13 cellular contexts compared by ENCODE assay signal in the genomic region with DNA sequence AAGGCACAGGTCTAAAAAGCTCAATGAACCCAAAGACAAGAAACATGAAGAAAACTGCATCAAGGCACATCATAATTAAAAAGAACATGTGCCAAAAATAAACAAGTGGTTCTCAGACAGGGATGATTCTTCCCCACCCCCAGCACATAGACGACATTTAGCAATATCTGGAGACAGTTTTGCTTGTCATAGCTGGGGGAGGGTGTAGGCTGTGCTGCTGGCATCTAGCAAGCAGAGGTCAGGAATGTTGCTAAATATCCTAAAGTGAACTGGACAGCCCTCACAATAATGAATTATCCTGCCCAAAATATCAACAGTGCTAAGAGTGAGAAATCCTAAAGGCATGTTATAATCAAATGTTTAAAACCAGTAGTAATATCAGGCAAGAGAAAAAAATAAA.
DNase-seq lines count a peak whose midpoint lies in the region; ATAC-seq and TF ChIP-seq lines count a peak whose summit lies in the region.
"Had no signal": no experiment of that assay in that cellular context is flagged by ENCODE, and none has a peak within 500 bp of the region (broad histone marks: within the 10 kb centered on the region; RNA-seq: fewer than 3 reads in every experiment).

No MANE protein-coding gene starts in this region.

- peak; percentile 92 for DNase-seq in EH (ENCODE audit: low read depth)
- peak; percentile 90 for DNase-seq in NOMO-1 treated with DMSO at 0.1 percent for 48 hours (lab: John Stamatoyannopoulos, UW; ENCODE audit: unreplicated experiment)
- peak; percentile 29 for DNase-seq in dedifferentiated amniotic fluid mesenchymal stem cell (ENCODE audit: extremely low spot score)
- no peak for DNase-seq in naive thymus-derived CD4-positive, alpha-beta T cell
- DNase-seq in middle frontal gyrus (ENCODE audit: extremely low spot score, low spot score) = no peak
- DNase-seq in NCI-H146 (lab: John Stamatoyannopoulos, UW) = no peak
- no peak for DNase-seq in activated CD8-positive, alpha-beta memory T cell treated with anti-CD3 and anti-CD28 coated beads for 24 hours
- no peak for DNase-seq in foreskin keratinocyte
- DNase-seq: activated CD4-positive, alpha-beta memory T cell treated with anti-CD3 and anti-CD28 coated beads, Interleukin-2, amount 10 ng/mL, durations not matched to agents 7 days and 5 days; activated naive CD8-positive, alpha-beta T cell treated with anti-CD3 and anti-CD28 coated beads for 36 hours; effector memory CD4-positive, alpha-beta T cell; natural killer cell; NCI-H82 had no signal

- H3K4me1 ChIP-seq in naive thymus-derived CD4-positive, alpha-beta T cell (ENCODE audit: control insufficient read depth in 2 of 2, insufficient read depth in 2 of 2, low read length in 2 of 2) = no peaks in the 10 kb centered on the region
- H3K4me1 ChIP-seq in foreskin keratinocyte = no peaks in the 10 kb centered on the region

- peaks cover 0 to 12% (median 5%) of the 10 kb centered on the region in 11 donors for H3K9me3 Mint-ChIP-seq in naive thymus-derived CD4-positive, alpha-beta T cell
- H3K9me3 Mint-ChIP-seq: natural killer cell had no signal

- POLR2A ChIA-PET in naive thymus-derived CD4-positive, alpha-beta T cell (lab: Charles Lee) = no interaction called here

- CTCF ChIA-PET in naive thymus-derived CD4-positive, alpha-beta T cell (lab: Charles Lee) = interaction anchor here (0.6 kb wide), 1 partner anchor 78 kb away, joined by 3 read pairs; no protein-coding TSS in a partner anchor

- H3K4me1 Mint-ChIP-seq in naive thymus-derived CD4-positive, alpha-beta T cell = peaks cover 0 to 7% (median 7%) of the 10 kb centered on the region in 7 donors
- H3K4me1 Mint-ChIP-seq: activated CD4-positive, alpha-beta memory T cell treated with anti-CD3 and anti-CD28 coated beads, Interleukin-2, amount 10 ng/mL, durations not matched to agents 7 days and 5 days; activated naive CD8-positive, alpha-beta T cell treated with anti-CD3 and anti-CD28 coated beads for 36 hours had no signal

- H3K27ac Mint-ChIP-seq in naive thymus-derived CD4-positive, alpha-beta T cell = no peak overlapping the region
- H3K27ac Mint-ChIP-seq: activated CD4-positive, alpha-beta memory T cell treated with anti-CD3 and anti-CD28 coated beads, Interleukin-2, amount 10 ng/mL, durations not matched to agents 7 days and 5 days; activated naive CD8-positive, alpha-beta T cell treated with anti-CD3 and anti-CD28 coated beads for 36 hours; natural killer cell had no signal

- H3K9me3 ChIP-seq in naive thymus-derived CD4-positive, alpha-beta T cell (ENCODE audit: control insufficient read depth in 2 of 3, low read length in 3 of 3) = no peaks in the 10 kb centered on the region

- H3K36me3 ChIP-seq in naive thymus-derived CD4-positive, alpha-beta T cell (ENCODE audit: control insufficient read depth in 2 of 3, insufficient read depth in 3 of 3, low read length in 3 of 3) = peaks cover 0 to 6% (median 0%) of the 10 kb centered on the region in 3 experiments

- no peak overlapping the region for H3K4me3 Mint-ChIP-seq in naive thymus-derived CD4-positive, alpha-beta T cell
- H3K4me3 Mint-ChIP-seq: activated CD4-positive, alpha-beta memory T cell treated with anti-CD3 and anti-CD28 coated beads, Interleukin-2, amount 10 ng/mL, durations not matched to agents 7 days and 5 days; activated naive CD8-positive, alpha-beta T cell treated with anti-CD3 and anti-CD28 coated beads for 36 hours; natural killer cell had no signal

- TF ChIP-seq CTCF in foreskin keratinocyte (conservative IDR thresholded peaks at IDR 0.05) = no peak

- H3K27me3 Mint-ChIP-seq in naive thymus-derived CD4-positive, alpha-beta T cell = no peaks in the 10 kb centered on the region
- H3K27me3 Mint-ChIP-seq: activated CD4-positive, alpha-beta memory T cell treated with anti-CD3 and anti-CD28 coated beads, Interleukin-2, amount 10 ng/mL, durations not matched to agents 7 days and 5 days; activated naive CD8-positive, alpha-beta T cell treated with anti-CD3 and anti-CD28 coated beads for 36 hours had no signal

- intact Hi-C loops in naive thymus-derived CD4-positive, alpha-beta T cell (cut with micrococcal nuclease) = no loop called here

- H3K4me3 ChIP-seq in naive thymus-derived CD4-positive, alpha-beta T cell (ENCODE audit: low read length) = no peak overlapping the region

- H3K36me3 Mint-ChIP-seq in naive thymus-derived CD4-positive, alpha-beta T cell = peaks cover 10 to 50% (median 27%) of the 10 kb centered on the region in 5 donors

- H3K27me3 ChIP-seq in naive thymus-derived CD4-positive, alpha-beta T cell (ENCODE audit: control insufficient read depth in 2 of 2, insufficient read depth in 2 of 2, low read length in 2 of 2) = no peaks in the 10 kb centered on the region
- H3K27me3 ChIP-seq in foreskin keratinocyte = no peaks in the 10 kb centered on the region

- H3K27ac ChIP-seq in naive thymus-derived CD4-positive, alpha-beta T cell (ENCODE audit: low read depth, low read length) = no peak overlapping the region
- no peak overlapping the region for H3K27ac ChIP-seq in foreskin keratinocyte

- ATAC-seq in naive thymus-derived CD4-positive, alpha-beta T cell = peak; percentile 69
- no peak for ATAC-seq in foreskin keratinocyte
- ATAC-seq: natural killer cell had no signal

Comparison
In these comparisons a context has a peak if more than half of its experiments do, and no peak if none do; other contexts are left out.
1. DNase-seq: peak in EH (single experiment), NOMO-1 treated with DMSO at 0.1 percent for 48 hours (single experiment) and dedifferentiated amniotic fluid mesenchymal stem cell (single experiment); none in naive thymus-derived CD4-positive, alpha-beta T cell (0 of 9), middle frontal gyrus (single experiment), NCI-H146 (single experiment), activated CD8-positive, alpha-beta memory T cell treated with anti-CD3 and anti-CD28 coated beads for 24 hours (single experiment) and foreskin keratinocyte (0 of 2).